ENCODE assay signal across 16 cellular contexts in genomic region chr11:65802841-65803240, GRCh38. TPM values are rescaled to one million over a fixed set of nuclear protein-coding genes. Genes with fewer than 3 reads are reported as not detected.
A peak's percentile ranks its signal among the peaks of the same experiment; 100 is the strongest.
DNase-seq lines count a peak whose midpoint lies in the region; ATAC-seq and TF ChIP-seq lines count a peak whose summit lies in the region.
"Had no signal": no experiment of that assay in that cellular context is flagged by ENCODE, and none has a peak within 500 bp of the region (broad histone marks: within the 10 kb centered on the region; RNA-seq: fewer than 3 reads in every experiment).

No MANE protein-coding gene starts in this region.

- no peaks in the 10 kb centered on the region for H3K9me3 Mint-ChIP-seq in activated naive CD4-positive, alpha-beta T cell treated with anti-CD3 and anti-CD28 coated beads, Interleukin-2, amount 10 ng/mL, durations not matched to agents 7 days and 5 days
- H3K9me3 Mint-ChIP-seq: neural progenitor cell, T-cell had no signal

- peak overlapping the region; percentile 47; the same call in 1 of the 2 replicates for H3K27ac ChIP-seq in MM.1S (ENCODE audit: low read length)
- H3K27ac ChIP-seq: left ventricle myocardium inferior, neural progenitor cell, skin epidermis had no signal

- no peaks in the 10 kb centered on the region for H3K36me3 ChIP-seq in GM06990 (ENCODE audit: control insufficient read depth, insufficient read depth, low read length)
- no peaks in the 10 kb centered on the region for H3K36me3 ChIP-seq in MM.1S (replicated peaks; ENCODE audit: insufficient read depth, low read length)
- H3K36me3 ChIP-seq in MG63, result no peaks in the 10 kb centered on the region
- H3K36me3 ChIP-seq: left ventricle myocardium inferior, neural progenitor cell had no signal

- DNase-seq in GM06990 (ENCODE audit: extremely low read depth, insufficient read length) (peak; percentile 52), GM19240 (ENCODE audit: insufficient read length, low spot score) (peak; percentile 60), MM.1S (peak; percentile 59), HuH-7 (ENCODE audit: low spot score) (no peak), MG63 (no peak), HuH-7.5 (ENCODE audit: low spot score) (no peak)
- no peak for DNase-seq in activated naive CD4-positive, alpha-beta T cell treated with anti-CD3 and anti-CD28 coated beads, Interleukin-2, amount 10 ng/mL, durations not matched to agents 7 days and 5 days
- DNase-seq: activated effector memory CD4-positive, alpha-beta T cell treated with anti-CD3 and anti-CD28 coated beads, Interleukin-2, amount 50 U/mL, for 16 hours; DMS 273 treated with DMSO at 0.1 percent for 48 hours; left ventricle myocardium inferior; NCI-H187 treated with DMSO at 0.1 percent for 48 hours; T-cell had no signal

- H3K4me3 ChIP-seq in GM06990 (replicated peaks; ENCODE audit: low read depth, low read length), result no peak overlapping the region
- 0 out of 2 replicates have a peak overlapping the region, but pooled peaks have one; percentile 3 for H3K4me3 ChIP-seq in MM.1S (ENCODE audit: low read length)
- no peak overlapping the region for H3K4me3 ChIP-seq in MG63
- H3K4me3 ChIP-seq: left ventricle myocardium inferior, neural progenitor cell, skin epidermis had no signal

- H3F3A ChIP-seq in MM.1S (ENCODE audit: insufficient read depth, low read length), result peaks cover 9% of the 10 kb centered on the region; the same call in 1 of the 2 replicates

- no peaks in the 10 kb centered on the region for H3K9me2 ChIP-seq in MM.1S (replicated peaks; ENCODE audit: insufficient read depth, low read length)

- TF ChIP-seq CTCF in GM06990 (IDR thresholded peaks at IDR 0.05; ENCODE audit: insufficient read depth, low read length, poor library complexity, severe bottlenecking), result no peak
- TF ChIP-seq CTCF in MM.1S (IDR thresholded peaks at IDR 0.05; ENCODE audit: low read length), result no peak

- CTCF ChIA-PET in activated naive CD4-positive, alpha-beta T cell treated with anti-CD3 and anti-CD28 coated beads, Interleukin-2, amount 10 ng/mL, durations not matched to agents 7 days and 5 days (lab: Charles Lee), result interaction anchor here (0.7 kb wide), 1 partner anchor 23 kb away, joined by 3 read pairs; no protein-coding TSS in a partner anchor

- H3K36me3 Mint-ChIP-seq in activated naive CD4-positive, alpha-beta T cell treated with anti-CD3 and anti-CD28 coated beads, Interleukin-2, amount 10 ng/mL, durations not matched to agents 7 days and 5 days, result no peaks in the 10 kb centered on the region
- H3K36me3 Mint-ChIP-seq: neural progenitor cell, T-cell had no signal

- H3K9me3 ChIP-seq in MM.1S (replicated peaks; ENCODE audit: insufficient read depth, low read length), result no peaks in the 10 kb centered on the region
- H3K9me3 ChIP-seq in MG63, result no peaks in the 10 kb centered on the region
- H3K9me3 ChIP-seq: left ventricle myocardium inferior had no signal

- H3K79me2 ChIP-seq in MM.1S (ENCODE audit: low read length), result no peaks in the 10 kb centered on the region

- peaks cover 16% of the 10 kb centered on the region for H3K4me1 Mint-ChIP-seq in activated naive CD4-positive, alpha-beta T cell treated with anti-CD3 and anti-CD28 coated beads, Interleukin-2, amount 10 ng/mL, durations not matched to agents 7 days and 5 days
- H3K4me1 Mint-ChIP-seq: neural progenitor cell had no signal

- peak; percentile 82 for ATAC-seq in HG02678 (IDR thresholded peaks at IDR 0.05; ENCODE audit: unreplicated experiment)
- ATAC-seq: T-cell had no signal

- H3K4me3 Mint-ChIP-seq in activated naive CD4-positive, alpha-beta T cell treated with anti-CD3 and anti-CD28 coated beads, Interleukin-2, amount 10 ng/mL, durations not matched to agents 7 days and 5 days, result no peak overlapping the region
- H3K4me3 Mint-ChIP-seq: neural progenitor cell, T-cell had no signal

- H3K27me3 Mint-ChIP-seq in activated naive CD4-positive, alpha-beta T cell treated with anti-CD3 and anti-CD28 coated beads, Interleukin-2, amount 10 ng/mL, durations not matched to agents 7 days and 5 days, result peaks cover 85% of the 10 kb centered on the region

- H2AFZ ChIP-seq in MM.1S (ENCODE audit: low read length), result peak overlapping the region; percentile 41
- H2AFZ ChIP-seq: neural progenitor cell had no signal

- no peaks in the 10 kb centered on the region for H4K20me1 ChIP-seq in MM.1S (ENCODE audit: insufficient read depth, low read length)

- peaks cover 9% of the 10 kb centered on the region for H3K4me1 ChIP-seq in MM.1S (ENCODE audit: low read length)
- H3K4me1 ChIP-seq: left ventricle myocardium inferior had no signal

- no peaks in the 10 kb centered on the region; the same call in 1 of the 2 replicates for H3K27me3 ChIP-seq in GM06990 (replicated peaks; ENCODE audit: control insufficient read depth, insufficient read depth, low read length)
- H3K27me3 ChIP-seq in MM.1S (replicated peaks; ENCODE audit: insufficient read depth, low read length), result no peaks in the 10 kb centered on the region; the same call in 1 of the 2 replicates
- peaks cover 8% of the 10 kb centered on the region; the same call in 1 of the 2 replicates for H3K27me3 ChIP-seq in MG63
- H3K27me3 ChIP-seq: neural progenitor cell had no signal

- no peak overlapping the region for H3K27ac Mint-ChIP-seq in activated naive CD4-positive, alpha-beta T cell treated with anti-CD3 and anti-CD28 coated beads, Interleukin-2, amount 10 ng/mL, durations not matched to agents 7 days and 5 days
- H3K27ac Mint-ChIP-seq: neural progenitor cell, T-cell had no signal

- H3K4me2 ChIP-seq in MM.1S (ENCODE audit: low read depth, low read length), result peak overlapping the region; percentile 36
- H3K4me2 ChIP-seq: neural progenitor cell had no signal

- H3K9ac ChIP-seq in MM.1S (ENCODE audit: low read length), result no peak overlapping the region
- H3K9ac ChIP-seq: neural progenitor cell had no signal

RNA-seq across cellular contexts. Expression of gene OVOL1, which starts 16.0 kb away (rescaled TPM):
- not detected in 2 replicates for total RNA-seq in MG63 (2014; rRNA removed; shearing (Covaris generic); ENCODE audit: low replicate concordance)
- total RNA-seq: HepG2, left ventricle myocardium inferior had no signal

RNA-seq across cellular contexts. Expression of gene AP5B1, which starts 22.1 kb away (rescaled TPM):
- total RNA-seq in MG63 (2014; rRNA removed; shearing (Covaris generic); ENCODE audit: low replicate concordance), result 5.8 and 7.6 TPM in 2 replicates

RNA-seq across cellular contexts. Expression of gene SNX32, which starts 30.9 kb away (rescaled TPM):
- 0.43 TPM in 1 of 2 replicates, not detected in the other for total RNA-seq in MG63 (2014; rRNA removed; shearing (Covaris generic); ENCODE audit: low replicate concordance)
- total RNA-seq: left ventricle myocardium inferior had no signal

RNA-seq across cellular contexts. Expression of gene CFL1, which starts 55.1 kb away (rescaled TPM):
- total RNA-seq in MG63 (2014; rRNA removed; shearing (Covaris generic); ENCODE audit: low replicate concordance), result 1,413 and 1,905 TPM in 2 replicates

RNA-seq across cellular contexts. Expression of gene MUS81, which starts 57.4 kb away (rescaled TPM):
- 25.3 and 45.3 TPM in 2 replicates for total RNA-seq in MG63 (2014; rRNA removed; shearing (Covaris generic); ENCODE audit: low replicate concordance)

Comparison
In these comparisons a context has a peak if more than half of its experiments do, and no peak if none do; other contexts are left out.
1. DNase-seq: peak in GM06990 (single experiment), GM19240 (single experiment) and MM.1S (single experiment); none in HuH-7 (single experiment), MG63 (single experiment), HuH-7.5 (single experiment) and activated naive CD4-positive, alpha-beta T cell treated with anti-CD3 and anti-CD28 coated beads, Interleukin-2, amount 10 ng/mL, durations not matched to agents 7 days and 5 days (single experiment).